In the genomic region with DNA sequence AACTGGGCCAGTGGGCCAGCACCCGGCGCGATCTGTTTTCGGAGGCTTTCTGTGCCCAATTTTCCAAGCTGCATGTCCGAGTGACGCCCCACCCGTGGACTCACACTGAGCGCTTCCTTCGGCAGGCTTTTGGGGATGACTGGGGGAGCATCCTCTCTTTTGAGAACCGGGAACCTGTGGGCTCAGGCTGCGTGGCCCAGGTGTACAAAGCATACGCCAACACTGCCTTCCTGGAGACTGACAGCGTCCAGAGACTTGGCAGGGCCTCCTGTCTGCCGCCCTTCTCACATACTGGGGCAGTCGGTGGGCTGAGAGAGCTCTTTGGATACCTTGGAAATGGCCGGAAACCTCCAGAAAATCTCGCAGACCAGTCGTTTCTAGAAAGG, we compare ENCODE assay signal across 8 cellular contexts. TPM values are rescaled to one million over a fixed set of nuclear protein-coding genes. Genes with fewer than 3 reads are reported as not detected.
DNase-seq lines count a peak whose midpoint lies in the region; ATAC-seq, FAIRE-seq and TF ChIP-seq lines count a peak whose summit lies in the region.

No MANE protein-coding gene starts in this region.

- POLR2A ChIA-PET in A549 (lab: Yijun Ruan, JAX) = no interaction called here

- H3K27ac ChIP-seq in A549 = peak overlapping the region in 1 of 2 experiments; percentile 89; a peak in 4 of 6 replicates
- H3K27ac ChIP-seq in KOPT-K1 (ENCODE audit: low read depth, low read length, poor library complexity, severe bottlenecking) = peak overlapping the region; percentile 89
- H3K27ac ChIP-seq in coronary artery = peak overlapping the region; percentile 86 to 87
- H3K27ac ChIP-seq in mucosa of rectum (ENCODE audit: low read depth in 2 of 2, low read length in 2 of 2) = peak overlapping the region; percentile 87 to 89

- peak in 1 of 2 experiments; percentile 7; a peak in 2 of 6 replicates for ATAC-seq in A549

- H3K27me3 ChIP-seq in mucosa of rectum (ENCODE audit: control insufficient read depth in 2 of 2, insufficient read depth in 2 of 2, low read length in 2 of 2) = no peaks in the 10 kb centered on the region

- H3K4me3 ChIP-seq in A549 (peak overlapping the region; percentile 80; the same call in 2 of the 3 replicates), coronary artery (peak overlapping the region; percentile 76), mucosa of rectum (ENCODE audit: low read length in 2 of 2) (peak overlapping the region; percentile 76 to 80)

- TF ChIP-seq CTCF in A549 (IDR thresholded peaks at IDR 0.05) = no peak
- TF ChIP-seq CTCF in coronary artery (IDR thresholded peaks at IDR 0.05) = no peak

- FAIRE-seq in A549 (lab: Jason Lieb, UNC) = no peak

- peak overlapping the region; percentile 85 for H3K4me2 ChIP-seq in A549

- CTCF ChIA-PET in A549 (lab: Yijun Ruan, JAX) = interaction anchor here (0.6 to 2.5 kb wide), 5 partner anchors 12 to 328 kb away, joined by 3 to 19 read pairs (median 3); no protein-coding TSS in a partner anchor

- H3K9ac ChIP-seq in mucosa of rectum (ENCODE audit: low read depth in 1 of 2, low read length in 2 of 2) = peak overlapping the region; percentile 90 to 96

- no peak for TF ChIP-seq EP300 in A549 (IDR thresholded peaks at IDR 0.05)

- H3K36me3 ChIP-seq in KOPT-K1 (ENCODE audit: insufficient read depth, low read length) (peaks cover 34% of the 10 kb centered on the region), mucosa of rectum (ENCODE audit: control insufficient read depth in 2 of 2, insufficient read depth in 2 of 2, low read length in 2 of 2) (peaks cover 5 to 9% of the 10 kb centered on the region in 2 donors)

- H3K4me1 ChIP-seq in A549 (peaks cover 15% of the 10 kb centered on the region; the same call in 1 of the 3 replicates), mucosa of rectum (ENCODE audit: control insufficient read depth in 2 of 2, insufficient read depth in 2 of 2, low read length in 2 of 2) (peaks cover 21 to 28% of the 10 kb centered on the region in 2 donors)

- no peak for TF ChIP-seq RAD21 in A549 (conservative IDR thresholded peaks at IDR 0.05 in 1 of 2, IDR thresholded peaks at IDR 0.05 in 1 of 2)

- H3K9me3 ChIP-seq in A549 (no peaks in the 10 kb centered on the region), KOPT-K1 (ENCODE audit: insufficient read depth, low read length, poor library complexity, severe bottlenecking) (no peaks in the 10 kb centered on the region), mucosa of rectum (ENCODE audit: control insufficient read depth in 2 of 2, low read length in 2 of 2) (no peaks in the 10 kb centered on the region)

- WGBS in A549 (ENCODE audit: missing lambda C conversion rate) = 90% methylated on average over 18 of the region's 18 CpGs

- DNase-seq in A549 (ENCODE audit: low read depth in 1 of 2, low spot score in 1 of 2) (no peak), coronary artery (ENCODE audit: low spot score) (no peak), NCI-H1417 treated with DMSO at 0.1 percent for 48 hours (lab: John Stamatoyannopoulos, UW) (no peak), SW 1271 (lab: John Stamatoyannopoulos, UW) (no peak), T1000 (lab: John Stamatoyannopoulos, UW) (no peak), medulla oblongata (ENCODE audit: extremely low spot score) (no peak)

- TF ChIP-seq POLR2A in A549 (IDR thresholded peaks at IDR 0.05; ENCODE audit: low read length) = no peak

TF ChIP-seq in A549, 52 proteins besides CTCF, POLR2A, EP300 and RAD21:
- no peak for TF ChIP-seq ZNF302 (CRISPR knock-in tag; IDR thresholded peaks at IDR 0.05)
- TF ChIP-seq KDM1A (IDR thresholded peaks at IDR 0.05; ENCODE audit: low read depth) = no peak
- no peak for TF ChIP-seq CBX8 (IDR thresholded peaks at IDR 0.05)

RNA-seq across cellular contexts. Expression of gene ADCK2, which starts 1.0 kb away (rescaled TPM):
- polyA plus RNA-seq in A549 (2011; rRNA removed) = 13.1 and 14.7 TPM in 2 replicates
- polyA plus RNA-seq in A549 (2012; cell fraction: cytosol; rRNA removed) = 11.3 and 14.3 TPM in 2 replicates
- polyA plus RNA-seq in A549 (2012; cell fraction: nucleus; rRNA removed) = 11.3 and 11.4 TPM in 2 replicates
- 12.6 to 16.1 TPM (median 13.9 TPM) in 3 replicates for polyA plus RNA-seq in A549 (2017; fragmentation: RNase III; extraction: RNeasy Plus Mini Kit Qiagen cat#74134 plus additional on column Dnase treatment)
- polyA minus RNA-seq in A549 (2011; rRNA and poly(A)+ RNA removed) = 15.6 and 18.1 TPM in 2 replicates

RNA-seq across cellular contexts. Expression of gene NDUFB2, which starts 22.7 kb away (rescaled TPM):
- polyA plus RNA-seq in A549 (2011; rRNA removed) = 381 and 405 TPM in 2 replicates
- polyA plus RNA-seq in A549 (2012; cell fraction: cytosol; rRNA removed) = 917 and 1,079 TPM in 2 replicates
- polyA plus RNA-seq in A549 (2012; cell fraction: nucleus; rRNA removed) = 494 and 763 TPM in 2 replicates
- polyA plus RNA-seq in A549 (2017; fragmentation: RNase III; extraction: RNeasy Plus Mini Kit Qiagen cat#74134 plus additional on column Dnase treatment) = 345 to 370 TPM (median 360 TPM) in 3 replicates
- polyA minus RNA-seq in A549 (2011; rRNA and poly(A)+ RNA removed) = 46.4 and 48.2 TPM in 2 replicates

RNA-seq across cellular contexts. Expression of gene DENND2A, which starts 33.1 kb away (rescaled TPM):
- polyA plus RNA-seq in A549 (2011; rRNA removed) (0.61 and 0.63 TPM in 2 replicates), A549 (2017; fragmentation: RNase III; extraction: RNeasy Plus Mini Kit Qiagen cat#74134 plus additional on column Dnase treatment) (0.37 to 0.54 TPM (median 0.38 TPM) in 3 replicates)
- polyA plus RNA-seq in A549 (2012; cell fraction: cytosol; rRNA removed) = 0.28 and 0.44 TPM in 2 replicates
- 0.66 and 0.70 TPM in 2 replicates for polyA plus RNA-seq in A549 (2012; cell fraction: nucleus; rRNA removed)
- polyA minus RNA-seq in A549 (2011; rRNA and poly(A)+ RNA removed) = 2.6 TPM in 2 replicates
